In genomic region chr16:86882586-86883280, GRCh38 we compare ENCODE assay signal across 14 cellular contexts.
DNase-seq lines count a peak whose midpoint lies in the region; ATAC-seq, FAIRE-seq and TF ChIP-seq lines count a peak whose summit lies in the region.
"Had no signal": no experiment of that assay in that cellular context is flagged by ENCODE, and none has a peak within 500 bp of the region (broad histone marks: within the 10 kb centered on the region; RNA-seq: fewer than 3 reads in every experiment).

No MANE protein-coding gene starts in this region.

- H3K4me3 ChIP-seq in endothelial cell of umbilical vein (replicated peaks in 1 of 3; ENCODE audit: insufficient read depth in 1 of 3, low read depth in 1 of 3, low read length in 3 of 3), result no peak overlapping the region
- no peak overlapping the region for H3K4me3 ChIP-seq in H7 (ENCODE audit: insufficient read depth, low read depth, low read length)
- H3K4me3 ChIP-seq: vagina had no signal

- H3K79me2 ChIP-seq in endothelial cell of umbilical vein (ENCODE audit: control insufficient read depth, insufficient read depth, low read length), result no peaks in the 10 kb centered on the region

- H3K27me3 Mint-ChIP-seq in mesothelial cell of epicardium (ENCODE audit: low read depth), result peaks cover 30% of the 10 kb centered on the region

- H3K27ac ChIP-seq in endothelial cell of umbilical vein (ENCODE audit: insufficient read depth, low read depth, low read length), result no peak overlapping the region
- H3K27ac ChIP-seq: C4-2B, vagina had no signal

- H4K20me1 ChIP-seq in endothelial cell of umbilical vein (replicated peaks; ENCODE audit: control insufficient read depth, extremely low read depth, insufficient read depth, low read length), result no peaks in the 10 kb centered on the region

- H3K27me3 ChIP-seq in endothelial cell of umbilical vein (ENCODE audit: control insufficient read depth in 2 of 2, insufficient read depth in 2 of 2, low read length in 2 of 2) (no peaks in the 10 kb centered on the region), H7 (ENCODE audit: control insufficient read depth, insufficient read depth, low read length) (no peaks in the 10 kb centered on the region)
- H3K27me3 ChIP-seq: vagina had no signal

- no peak overlapping the region for H3K4me2 ChIP-seq in endothelial cell of umbilical vein (ENCODE audit: insufficient read depth, low read length)

- H3K4me3 Mint-ChIP-seq in mesothelial cell of epicardium, result no peak overlapping the region
- H3K4me3 Mint-ChIP-seq: activated T-cell treated with anti-CD3 and anti-CD28 coated beads, Interleukin-2, amount 50 U/mL, for 72 hours had no signal

- intact Hi-C loops in endothelial cell of umbilical vein (cut with micrococcal nuclease), result no loop called here

- no peaks in the 10 kb centered on the region for H3K9me3 ChIP-seq in endothelial cell of umbilical vein (replicated peaks; ENCODE audit: control insufficient read depth, insufficient read depth, low read length)
- H3K9me3 ChIP-seq: vagina had no signal

- H3K36me3 ChIP-seq in endothelial cell of umbilical vein (ENCODE audit: control insufficient read depth in 2 of 2, extremely low read depth in 1 of 2, insufficient read depth in 2 of 2, low read length in 2 of 2), result no peaks in the 10 kb centered on the region
- H3K36me3 ChIP-seq in H7 (replicated peaks; ENCODE audit: control insufficient read depth, insufficient read depth, low read length), result no peaks in the 10 kb centered on the region
- H3K36me3 ChIP-seq: vagina had no signal

- no TSS peak for BruUV-seq in endothelial cell of umbilical vein (replicated peaks; lab: Mats Ljungman, UMichigan)

- peaks cover 29% of the 10 kb centered on the region for H3K4me1 Mint-ChIP-seq in mesothelial cell of epicardium

- CTCF ChIA-PET in endothelial cell of umbilical vein (lab: Charles Lee), result interaction anchor here (1.3 to 2.9 kb wide), 5 partner anchors 9 to 318 kb away, joined by 3 to 19 read pairs (median 7); no protein-coding TSS in a partner anchor

- peak; percentile 81 for FAIRE-seq in endothelial cell of umbilical vein (lab: Jason Lieb, UNC)
- FAIRE-seq: TTC549 had no signal

- H3K9me3 Mint-ChIP-seq in mesothelial cell of epicardium, result no peaks in the 10 kb centered on the region
- H3K9me3 Mint-ChIP-seq: activated T-cell treated with anti-CD3 and anti-CD28 coated beads, Interleukin-2, amount 50 U/mL, for 72 hours had no signal

- H3K36me3 Mint-ChIP-seq in mesothelial cell of epicardium, result no peaks in the 10 kb centered on the region

- POLR2A ChIA-PET in endothelial cell of umbilical vein (lab: Charles Lee), result no interaction called here

- H3K4me1 ChIP-seq in endothelial cell of umbilical vein (ENCODE audit: control insufficient read depth, extremely low read depth, insufficient read depth, low read length), result no peaks in the 10 kb centered on the region

- no peak for TF ChIP-seq POLR2A in endothelial cell of umbilical vein (IDR thresholded peaks at IDR 0.05; ENCODE audit: low read depth, low read length)

- no peaks in the 10 kb centered on the region for H3K9me1 ChIP-seq in endothelial cell of umbilical vein (replicated peaks; ENCODE audit: control insufficient read depth, extremely low read depth, insufficient read depth, low read length)

- dilution Hi-C loops in endothelial cell of umbilical vein (cut with MboI; ENCODE audit: extremely low pct_ligation_motif_present, low sequenced_read_pairs), result no loop called here

- TF ChIP-seq CTCF in endothelial cell of umbilical vein (IDR thresholded peaks at IDR 0.05; ENCODE audit: extremely low read depth in 1 of 2, insufficient read depth in 1 of 2, low read depth in 1 of 2, low read length in 2 of 2), result no peak
- no peak for TF ChIP-seq CTCF in mesothelial cell of epicardium (IDR thresholded peaks at IDR 0.05; ENCODE audit: unreplicated experiment)

- no peak overlapping the region for H3K9ac ChIP-seq in endothelial cell of umbilical vein (replicated peaks; ENCODE audit: extremely low read depth, insufficient read depth, low read length)

- no peak for ATAC-seq in GM18858 (IDR thresholded peaks at IDR 0.05; ENCODE audit: unreplicated experiment)
- ATAC-seq: activated T-cell treated with anti-CD3 and anti-CD28 coated beads, Interleukin-2, amount 50 U/mL, for 72 hours had no signal

- H2AFZ ChIP-seq in endothelial cell of umbilical vein (ENCODE audit: low read depth, low read length), result no peak overlapping the region

- peak overlapping the region; percentile 41 for H3K27ac Mint-ChIP-seq in mesothelial cell of epicardium
- H3K27ac Mint-ChIP-seq: activated T-cell treated with anti-CD3 and anti-CD28 coated beads, Interleukin-2, amount 50 U/mL, for 72 hours; progenitor cell of endocrine pancreas had no signal

- DNase-seq in AG08395 (ENCODE audit: low spot score) (peak; percentile 75), LHCN-M2 (ENCODE audit: low read depth) (peak; percentile 81), endothelial cell of umbilical vein (ENCODE audit: low read depth, low spot score) (peak; percentile 55), mesothelial cell of epicardium (ENCODE audit: low spot score in 2 of 2, unreplicated experiment in 2 of 2) (no peak), NCI-H1436 (lab: John Stamatoyannopoulos, UW) (no peak), T-helper 2 cell (no peak), H7 (no peak)
- DNase-seq: activated T-cell treated with anti-CD3 and anti-CD28 coated beads, Interleukin-2, amount 50 U/mL, for 72 hours; MM.1S had no signal

TF ChIP-seq in endothelial cell of umbilical vein, 7 proteins besides CTCF, POLR2A, EP300 and RAD21:
- TF ChIP-seq EZH2 (IDR thresholded peaks at IDR 0.05; ENCODE audit: borderline replicate concordance, low read depth, low read length, severe bottlenecking) (no peak), MAX (IDR thresholded peaks at IDR 0.05; ENCODE audit: insufficient read depth, insufficient read length) (no peak), JUN (IDR thresholded peaks at IDR 0.05; ENCODE audit: borderline replicate concordance, insufficient read depth, insufficient read length, low read depth) (no peak), FOS (IDR thresholded peaks at IDR 0.05; ENCODE audit: borderline replicate concordance, insufficient read depth, low read length) (no peak), GATA2 (IDR thresholded peaks at IDR 0.05; ENCODE audit: insufficient read depth, insufficient read length, low read depth, low read length) (no peak), POLR2AphosphoS5 (IDR thresholded peaks at IDR 0.05; ENCODE audit: insufficient read depth, low read depth, low read length) (no peak), MYC (IDR thresholded peaks at IDR 0.05; ENCODE audit: low read depth, low read length) (no peak)

Comparison
In these comparisons a context has a peak if more than half of its experiments do, and no peak if none do; other contexts are left out.
1. DNase-seq: peak in AG08395 (single experiment), LHCN-M2 (single experiment) and endothelial cell of umbilical vein (single experiment); none in mesothelial cell of epicardium (0 of 2), NCI-H1436 (single experiment), T-helper 2 cell (0 of 5) and H7 (single experiment).